In the genomic region with DNA sequence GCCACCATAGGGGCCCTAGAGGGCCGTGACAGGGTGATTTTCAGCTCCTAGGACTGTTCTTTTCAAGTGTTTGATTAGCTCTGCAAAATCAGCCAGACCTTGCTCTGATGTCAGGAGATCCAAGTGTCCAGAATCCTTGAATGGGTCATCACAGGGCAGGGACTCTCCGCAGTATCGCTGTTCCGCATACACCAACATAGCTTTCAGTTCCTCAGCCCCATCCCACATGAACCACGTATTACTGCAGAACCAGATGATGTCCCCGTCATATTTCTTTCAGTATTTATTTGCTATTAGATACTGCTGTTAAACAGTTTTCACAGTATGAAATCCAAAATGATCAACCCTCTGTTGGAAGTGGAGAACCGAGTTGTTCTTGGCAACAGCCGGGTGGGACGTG, we compare ENCODE assay signal across 1 cellular context.
TF ChIP-seq lines count a peak whose summit lies in the region.

No MANE protein-coding gene starts in this region.

TF ChIP-seq in IMR-90, 13 proteins besides CTCF, POLR2A, EP300 and RAD21 (continued from another document):
- no peak for TF ChIP-seq NFE2L2 (IDR thresholded peaks at IDR 0.05; ENCODE audit: low read depth, low read length)
- no peak for TF ChIP-seq SMC3 (IDR thresholded peaks at IDR 0.05; ENCODE audit: low read depth, low read length)
- TF ChIP-seq MAFK (IDR thresholded peaks at IDR 0.05; ENCODE audit: low read depth, low read length) = no peak
- TF ChIP-seq RCOR1 (IDR thresholded peaks at IDR 0.05; ENCODE audit: insufficient replicate concordance, low read length) = no peak
- TF ChIP-seq, protein P1, sequence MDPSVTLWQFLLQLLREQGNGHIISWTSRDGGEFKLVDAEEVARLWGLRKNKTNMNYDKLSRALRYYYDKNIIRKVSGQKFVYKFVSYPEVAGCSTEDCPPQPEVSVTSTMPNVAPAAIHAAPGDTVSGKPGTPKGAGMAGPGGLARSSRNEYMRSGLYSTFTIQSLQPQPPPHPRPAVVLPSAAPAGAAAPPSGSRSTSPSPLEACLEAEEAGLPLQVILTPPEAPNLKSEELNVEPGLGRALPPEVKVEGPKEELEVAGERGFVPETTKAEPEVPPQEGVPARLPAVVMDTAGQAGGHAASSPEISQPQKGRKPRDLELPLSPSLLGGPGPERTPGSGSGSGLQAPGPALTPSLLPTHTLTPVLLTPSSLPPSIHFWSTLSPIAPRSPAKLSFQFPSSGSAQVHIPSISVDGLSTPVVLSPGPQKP (IDR thresholded peaks at IDR 0.05; ENCODE audit: borderline replicate concordance, low read depth, low read length) = no peak
- TF ChIP-seq CHD1 (IDR thresholded peaks at IDR 0.05; ENCODE audit: low read depth, low read length) = no peak
- TF ChIP-seq MAZ (IDR thresholded peaks at IDR 0.05; ENCODE audit: borderline replicate concordance, low read depth, low read length) = no peak
